ENCODE assay signal across 19 cellular contexts in the genomic region with DNA sequence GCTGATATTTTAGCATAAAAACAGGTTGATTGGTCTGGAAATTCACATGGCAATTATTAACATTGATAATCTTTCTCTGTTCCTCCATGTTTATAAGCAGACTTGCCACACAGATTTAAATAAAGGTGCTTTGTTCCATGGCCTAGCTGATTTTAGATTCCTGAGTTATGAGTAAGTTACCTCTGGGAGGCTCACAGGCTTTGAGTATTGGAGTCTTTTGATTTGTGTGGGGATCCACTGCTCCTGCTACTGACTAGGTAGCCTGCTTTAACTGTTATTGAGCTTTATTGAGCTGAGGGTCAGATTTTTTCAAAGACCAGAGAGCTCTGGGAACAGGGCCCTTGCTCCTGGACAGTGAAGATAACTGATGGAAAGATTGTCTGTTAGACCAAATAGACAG.
A peak's percentile ranks its signal among the peaks of the same experiment; 100 is the strongest.
DNase-seq lines count a peak whose midpoint lies in the region; ATAC-seq, FAIRE-seq and TF ChIP-seq lines count a peak whose summit lies in the region.
"Had no signal": no experiment of that assay in that cellular context is flagged by ENCODE, and none has a peak within 500 bp of the region (broad histone marks: within the 10 kb centered on the region; RNA-seq: fewer than 3 reads in every experiment).

No MANE protein-coding gene starts in this region.

- H3K79me2 ChIP-seq in PC-3 (ENCODE audit: low read length): no peaks in the 10 kb centered on the region

- POLR2A ChIA-PET in PC-3 (lab: Charles Lee; ENCODE audit: unreplicated experiment): no interaction called here

- CTCF ChIA-PET in PC-3 (lab: Charles Lee): no interaction called here

- intact Hi-C loops in PC-3 (cut with micrococcal nuclease): loop anchor here (5.0 kb wide), 1 partner anchor 58 kb away; no protein-coding TSS in a partner anchor

- DNase-seq in GM20000 (ENCODE audit: low spot score): peak; percentile 0
- peak; percentile 61 for DNase-seq in PC-3
- peak; percentile 1 for DNase-seq in bronchial epithelial cell (ENCODE audit: low read depth)
- peak; percentile 60 for DNase-seq in kidney tubule cell (ENCODE audit: low spot score)
- no peak for DNase-seq in NCI-H510A (lab: John Stamatoyannopoulos, UW)
- no peak for DNase-seq in DMS114 treated with DMSO at 0.1 percent for 48 hours (lab: John Stamatoyannopoulos, UW; ENCODE audit: unreplicated experiment)
- DNase-seq: CD4-positive, alpha-beta memory T cell; DND-41; KG1; NCI-H1417; NCI-H187 treated with DMSO at 0.1 percent for 48 hours; NCI-H2227 treated with DMSO at 0.1 percent for 48 hours; NCI-H524 treated with DMSO at 0.1 percent for 48 hours had no signal

- H3K9me2 ChIP-seq in PC-3 (replicated peaks; ENCODE audit: low read length): no peaks in the 10 kb centered on the region

- H3K36me3 ChIP-seq in PC-3 (ENCODE audit: low read depth, low read length): no peaks in the 10 kb centered on the region
- H3K36me3 ChIP-seq in bronchial epithelial cell (ENCODE audit: control insufficient read depth, insufficient read depth, low read length): no peaks in the 10 kb centered on the region
- H3K36me3 ChIP-seq: BLaER1 had no signal

- H3K9ac ChIP-seq in PC-3 (ENCODE audit: low read length): no peak overlapping the region
- H3K9ac ChIP-seq: BLaER1, GM23248 had no signal

- H3K4me2 ChIP-seq in PC-3 (ENCODE audit: low read length): 0 out of 2 replicates have a peak overlapping the region, but pooled peaks have one; percentile 6
- H3K4me2 ChIP-seq: BLaER1, PC-9 had no signal

- no peak overlapping the region for H3K27ac ChIP-seq in PC-3 (ENCODE audit: low read length)
- H3K27ac ChIP-seq: BLaER1, GM23248, PC-9 had no signal

- no peaks in the 10 kb centered on the region for H3K9me3 ChIP-seq in PC-3 (ENCODE audit: low read length)
- H3K9me3 ChIP-seq: BLaER1 had no signal

- H3K27me3 ChIP-seq in PC-3 (ENCODE audit: low read length): no peaks in the 10 kb centered on the region
- no peaks in the 10 kb centered on the region for H3K27me3 ChIP-seq in bronchial epithelial cell (ENCODE audit: control insufficient read depth, insufficient read depth, low read length)
- H3K27me3 ChIP-seq: BLaER1 had no signal

- no peaks in the 10 kb centered on the region for H3F3A ChIP-seq in PC-3 (ENCODE audit: low read length, unreplicated experiment)

- no peak for FAIRE-seq in bronchial epithelial cell (lab: Jason Lieb, UNC)

- peaks cover 14% of the 10 kb centered on the region for H3K4me1 ChIP-seq in PC-3 (ENCODE audit: insufficient read depth, low read length)
- H3K4me1 ChIP-seq: BLaER1 had no signal

- ATAC-seq in PC-3: peak; percentile 87
- ATAC-seq in HG03460 (IDR thresholded peaks at IDR 0.05; ENCODE audit: unreplicated experiment): no peak
- ATAC-seq: HCT116, Right ventricle myocardium inferior had no signal

- no peak for TF ChIP-seq CTCF in GM20000 (IDR thresholded peaks at IDR 0.05; ENCODE audit: extremely low read depth, missing control alignments)
- no peak for TF ChIP-seq CTCF in PC-3 (conservative IDR thresholded peaks at IDR 0.05; ENCODE audit: low read depth, low read length)
- no peak for TF ChIP-seq CTCF in bronchial epithelial cell (IDR thresholded peaks at IDR 0.05; ENCODE audit: insufficient read depth, low read length, severe bottlenecking)

- 0 out of 2 replicates have a peak overlapping the region, but pooled peaks have one; percentile 28 for H2AFZ ChIP-seq in PC-3 (ENCODE audit: low read length)
- H2AFZ ChIP-seq: GM23248, PC-9 had no signal

- no peaks in the 10 kb centered on the region for H4K20me1 ChIP-seq in PC-3 (ENCODE audit: low read length)
- H4K20me1 ChIP-seq: BLaER1 had no signal

- BruUV-seq in PC-3 (replicated peaks; lab: Mats Ljungman, UMichigan): no TSS peak

- no peak overlapping the region for H3K4me3 ChIP-seq in PC-3 (ENCODE audit: low read length)
- H3K4me3 ChIP-seq in bronchial epithelial cell (ENCODE audit: low read depth, low read length): no peak overlapping the region
- H3K4me3 ChIP-seq: BLaER1, GM23248, PC-9 had no signal

Comparison
In these comparisons a context has a peak if more than half of its experiments do, and no peak if none do; other contexts are left out.
1. DNase-seq: peak in GM20000 (single experiment), PC-3 (single experiment), bronchial epithelial cell (single experiment) and kidney tubule cell (single experiment); none in NCI-H510A (single experiment) and DMS114 treated with DMSO at 0.1 percent for 48 hours (single experiment).